8 cellular contexts compared by ENCODE assay signal in genomic region chr6:29628419-29629281, GRCh38. TPM values are rescaled to one million over a fixed set of nuclear protein-coding genes. Genes with fewer than 3 reads are reported as not detected.
A peak's percentile ranks its signal among the peaks of the same experiment; 100 is the strongest.
DNase-seq lines count a peak whose midpoint lies in the region; ATAC-seq and TF ChIP-seq lines count a peak whose summit lies in the region.

No MANE protein-coding gene starts in this region.

- peaks cover 0 to 6% (median 0%) of the 10 kb centered on the region in 9 donors for H3K27me3 ChIP-seq in heart left ventricle
- no peaks in the 10 kb centered on the region for H3K27me3 ChIP-seq in vagina

- peak; percentile 93 for TF ChIP-seq CTCF in GM10248 (IDR thresholded peaks at IDR 0.05; ENCODE audit: control extremely low read depth, extremely low read depth, low read depth, missing control alignments)
- peak; percentile 38 to 87 (median 60) for TF ChIP-seq CTCF in heart left ventricle (IDR thresholded peaks at IDR 0.05)
- peak; percentile 83 for TF ChIP-seq CTCF in osteocyte (IDR thresholded peaks at IDR 0.05)
- TF ChIP-seq CTCF in vagina (IDR thresholded peaks at IDR 0.05): peak in 2 of 3 experiments; percentile 52 to 68

- peak overlapping the region; percentile 39 for H3K27ac Mint-ChIP-seq in T-helper 1 cell treated with Interleukin-12 subunit alpha and Interleukin-12 subunit beta and Interleukin-4 antibody, amounts not matched to agents 30 μg/mL and 1 μg/mL, for 36 hours
- peak overlapping the region; percentile 87 for H3K27ac Mint-ChIP-seq in osteocyte (ENCODE audit: unreplicated experiment)

- peaks cover 13% of the 10 kb centered on the region for H3K36me3 Mint-ChIP-seq in T-helper 1 cell treated with Interleukin-12 subunit alpha and Interleukin-12 subunit beta and Interleukin-4 antibody, amounts not matched to agents 30 μg/mL and 1 μg/mL, for 36 hours (ENCODE audit: low read depth)
- peaks cover 6% of the 10 kb centered on the region for H3K36me3 Mint-ChIP-seq in osteocyte (ENCODE audit: unreplicated experiment)

- H3K9me3 ChIP-seq in heart left ventricle: no peaks in the 10 kb centered on the region
- no peaks in the 10 kb centered on the region for H3K9me3 ChIP-seq in vagina

- peaks cover 33% of the 10 kb centered on the region for H3K4me1 Mint-ChIP-seq in T-helper 1 cell treated with Interleukin-12 subunit alpha and Interleukin-12 subunit beta and Interleukin-4 antibody, amounts not matched to agents 30 μg/mL and 1 μg/mL, for 36 hours (ENCODE audit: low read depth)
- H3K4me1 Mint-ChIP-seq in osteocyte (ENCODE audit: unreplicated experiment): peaks cover 74% of the 10 kb centered on the region

- H3K4me1 ChIP-seq in heart left ventricle (peaks cover 0 to 45% (median 28%) of the 10 kb centered on the region in 12 donors), vagina (peaks cover 40% of the 10 kb centered on the region)

- H3K36me3 ChIP-seq in heart left ventricle (peaks cover 0 to 6% (median 0%) of the 10 kb centered on the region in 9 donors), vagina (no peaks in the 10 kb centered on the region)

- CTCF ChIA-PET in GM10248 (lab: Yijun Ruan, JAX): interaction anchor here (0.7 to 6.6 kb wide), 7 partner anchors 9 to 68 kb away, joined by 3 to 35 read pairs (median 5); no protein-coding TSS in a partner anchor

- peak overlapping the region; percentile 94 for H3K4me3 Mint-ChIP-seq in T-helper 1 cell treated with Interleukin-12 subunit alpha and Interleukin-12 subunit beta and Interleukin-4 antibody, amounts not matched to agents 30 μg/mL and 1 μg/mL, for 36 hours
- H3K4me3 Mint-ChIP-seq in osteocyte (ENCODE audit: unreplicated experiment): peak overlapping the region; percentile 90

- peak overlapping the region; percentile 21 to 85 (median 68) for H3K27ac ChIP-seq in heart left ventricle
- H3K27ac ChIP-seq in vagina: peak overlapping the region; percentile 89

- H3K9me3 Mint-ChIP-seq in T-helper 1 cell treated with Interleukin-12 subunit alpha and Interleukin-12 subunit beta and Interleukin-4 antibody, amounts not matched to agents 30 μg/mL and 1 μg/mL, for 36 hours: no peaks in the 10 kb centered on the region
- H3K9me3 Mint-ChIP-seq in osteocyte (ENCODE audit: unreplicated experiment): no peaks in the 10 kb centered on the region

- peaks cover 60% of the 10 kb centered on the region for H3K27me3 Mint-ChIP-seq in T-helper 1 cell treated with Interleukin-12 subunit alpha and Interleukin-12 subunit beta and Interleukin-4 antibody, amounts not matched to agents 30 μg/mL and 1 μg/mL, for 36 hours (ENCODE audit: low read depth)
- H3K27me3 Mint-ChIP-seq in osteocyte (ENCODE audit: unreplicated experiment): no peaks in the 10 kb centered on the region

- ATAC-seq in heart left ventricle (peak; percentile 44 to 77 (median 65)), GM18868 (IDR thresholded peaks at IDR 0.05; ENCODE audit: unreplicated experiment) (no peak)

- WGBS in heart left ventricle, 4 donors: 7 to 12% (median 10%) methylated on average over 29 to 32 of the region's 32 CpGs

- intact Hi-C loops in heart left ventricle (cut with DNase I) (no loop called here), vagina (cut with DNase I) (no loop called here)

- peak overlapping the region; percentile 34 to 71 (median 59) for H3K4me3 ChIP-seq in heart left ventricle
- peak overlapping the region; percentile 69 to 72 for H3K4me3 ChIP-seq in vagina

- peak in 1 of 2 donors; percentile 10 for TF ChIP-seq POLR2A in heart left ventricle (IDR thresholded peaks at IDR 0.05)
- TF ChIP-seq POLR2A in vagina (IDR thresholded peaks at IDR 0.05): no peak

- POLR2A ChIA-PET in GM10248 (lab: Yijun Ruan, JAX): no interaction called here

- peak; percentile 80 for DNase-seq in GM10248 (ENCODE audit: extremely low spot score)
- DNase-seq in NCI-H146 (lab: John Stamatoyannopoulos, UW): peak; percentile 89
- peak; percentile 50 for DNase-seq in amniotic stem cell (lab: John Stamatoyannopoulos, UW)
- DNase-seq in heart left ventricle: peak; percentile 78 to 84 (median 82)
- DNase-seq in osteocyte (ENCODE audit: extremely low spot score, unreplicated experiment): peak; percentile 92
- DNase-seq in vagina (ENCODE audit: extremely low spot score in 2 of 2): no peak

RNA-seq across cellular contexts. Expression of gene GABBR1, which starts 4.3 kb away (rescaled TPM):
- total RNA-seq in heart left ventricle: 10 to 100 TPM; 11.6 to 30.8 (median 18.1) TPM
- polyA plus RNA-seq in heart left ventricle: 10 to 100 TPM; 11.7 to 25.4 TPM
- total RNA-seq in osteocyte: 80.4 and 93.6 TPM in 2 replicates
- total RNA-seq in vagina: 58.4 TPM

RNA-seq across cellular contexts. Expression of gene MOG, which starts 28.2 kb away (rescaled TPM):
- total RNA-seq in heart left ventricle (1 to 10 TPM in 8 of 9 donors, under 1 TPM in 1; 0.50 to 7.4 (median 2.7) TPM), osteocyte (not detected in 2 replicates), vagina (not detected)
- 1 to 10 TPM in 1 of 2 donors, under 1 TPM in 1; 0.19 to 2.9 TPM for polyA plus RNA-seq in heart left ventricle

RNA-seq across cellular contexts. Expression of gene OR2H2, which starts 43.7 kb away (rescaled TPM):
- not detected for total RNA-seq in heart left ventricle
- not detected for polyA plus RNA-seq in heart left ventricle
- total RNA-seq in osteocyte: not detected in 2 replicates
- total RNA-seq in vagina: not detected

RNA-seq across cellular contexts. Expression of gene ZFP57, which starts 52.3 kb away (rescaled TPM):
- total RNA-seq in heart left ventricle: 10 to 100 TPM in 1 of 9 donors, 1 to 10 TPM in 1, under 1 TPM in 1, not detected in 6; 0.75 to 18.1 (median 4.8) TPM
- polyA plus RNA-seq in heart left ventricle: under 1 TPM in 1 of 2 donors, not detected in 1; 0.06 TPM
- not detected in 2 replicates for total RNA-seq in osteocyte
- 3.7 TPM for total RNA-seq in vagina

Comparison
In these comparisons a context has a peak if more than half of its experiments do, and no peak if none do; other contexts are left out.
1. DNase-seq: peak in GM10248 (single experiment), NCI-H146 (single experiment), amniotic stem cell (single experiment), heart left ventricle (5 of 5) and osteocyte (single experiment); none in vagina (0 of 2).
2. Peak in every context shown above with its lines, with median percentiles within 50 percentile points of each other: CTCF ChIP-seq.